Comparison of ENCODE assay signal across 29 cellular contexts in genomic region chr15:101233651-101234281, GRCh38. TPM values are rescaled to one million over a fixed set of nuclear protein-coding genes. Genes with fewer than 3 reads are reported as not detected.
DNase-seq lines count a peak whose midpoint lies in the region; ATAC-seq, FAIRE-seq and TF ChIP-seq lines count a peak whose summit lies in the region.
"Had no signal": no experiment of that assay in that cellular context is flagged by ENCODE, and none has a peak within 500 bp of the region (broad histone marks: within the 10 kb centered on the region; RNA-seq: fewer than 3 reads in every experiment).

No MANE protein-coding gene starts in this region.

- no peak overlapping the region for H2BK5ac ChIP-seq in IMR-90 (ENCODE audit: low read depth, low read length, poor library complexity, severe bottlenecking)
- H2BK5ac ChIP-seq in H1 (ENCODE audit: low read depth, low read length): no peak overlapping the region

- H3K56ac ChIP-seq in IMR-90 (ENCODE audit: extremely low read depth, insufficient read depth, low read length) (no peak overlapping the region), H1 (replicated peaks; ENCODE audit: insufficient read length, low read depth, low read length) (no peak overlapping the region)

- H2AK9ac ChIP-seq in IMR-90 (replicated peaks; ENCODE audit: low read depth, low read length, poor library complexity): no peak overlapping the region

- FAIRE-seq in H1 (lab: Jason Lieb, UNC): no peak
- FAIRE-seq: colon, RCC 7860, TTC549, urothelium cell line had no signal

- no TSS peak for BruUV-seq in IMR-90 (replicated peaks; lab: Mats Ljungman, UMichigan)

- H3K79me1 ChIP-seq in IMR-90 (ENCODE audit: low read depth in 1 of 2, low read length in 2 of 2) (peaks cover 9 to 57% of the 10 kb centered on the region in 2 experiments; a peak in 3 of 4 replicates), H1 (ENCODE audit: low read depth, low read length) (peaks cover 22% of the 10 kb centered on the region)

- TF ChIP-seq CTCF in IMR-90 (conservative IDR thresholded peaks at IDR 0.05; ENCODE audit: low read depth, low read length) (no peak), H1 (IDR thresholded peaks at IDR 0.05; ENCODE audit: control extremely low read depth in 1 of 3, insufficient read depth in 1 of 3, low read depth in 1 of 3, low read length in 3 of 3) (no peak), neutrophil (IDR thresholded peaks at IDR 0.05) (no peak)

- H2AK5ac ChIP-seq in IMR-90 (ENCODE audit: low read depth, low read length): no peak overlapping the region
- no peak overlapping the region for H2AK5ac ChIP-seq in H1 (ENCODE audit: low read depth, low read length)

- DNase-seq in NOMO-1 treated with DMSO at 0.1 percent for 48 hours (lab: John Stamatoyannopoulos, UW; ENCODE audit: unreplicated experiment) (peak; percentile 36), NOMO-1 treated with dmso at 0.1 percent for 144 hours (lab: John Stamatoyannopoulos, UW; ENCODE audit: unreplicated experiment) (no peak), IMR-90 (no peak), H1 (ENCODE audit: low read depth in 1 of 2, low spot score in 2 of 2) (no peak), NCI-H1092 (lab: John Stamatoyannopoulos, UW) (no peak), DMS53 (lab: John Stamatoyannopoulos, UW) (no peak)
- DNase-seq: activated CD4-positive, CD25-positive, alpha-beta regulatory T cell treated with anti-CD3 and anti-CD28 coated beads, Interleukin-2, amount 50 U/mL, for 72 hours; activated T-cell treated with anti-CD3 and anti-CD28 coated beads, Interleukin-2, amount 50 U/mL, for 4 hours; amniotic stem cell; Calu3; effector CD8-positive, alpha-beta T cell; erythroblast; foreskin fibroblast; GM23248; NCI-H1105; NCI-H187 treated with DMSO at 0.1 percent for 48 hours; NCI-H226; NCI-H69; sigmoid colon; stimulated activated naive CD4-positive, alpha-beta T cell had no signal

- H3K79me2 ChIP-seq in H1 (ENCODE audit: control insufficient read depth in 1 of 2, insufficient read depth in 2 of 2, low read length in 2 of 2): peaks cover 14 to 93% of the 10 kb centered on the region in 2 experiments

- H3K4me1 ChIP-seq in IMR-90 (ENCODE audit: control insufficient read depth, insufficient read depth, low read length) (peaks cover 4% of the 10 kb centered on the region), H1 (replicated peaks in 1 of 4; ENCODE audit: control insufficient read depth in 3 of 4, insufficient read depth in 4 of 4, low read length in 3 of 4) (peaks cover 0 to 4% (median under 1%) of the 10 kb centered on the region in 4 experiments; a peak in 2 of 7 replicates), neutrophil (ENCODE audit: control insufficient read depth in 1 of 2, insufficient read depth in 1 of 2, low read depth in 1 of 2, low read length in 1 of 2) (peaks cover 77 to 88% of the 10 kb centered on the region in 2 experiments)
- H3K4me1 ChIP-seq: SJSA1 had no signal

- H3K9me1 ChIP-seq in IMR-90 (ENCODE audit: insufficient read depth, low read length): peaks cover 17% of the 10 kb centered on the region

- H3K23ac ChIP-seq in IMR-90 (ENCODE audit: low read depth, low read length) (no peak overlapping the region), H1 (ENCODE audit: insufficient read length) (no peak overlapping the region)

- H3K9ac ChIP-seq in IMR-90 (ENCODE audit: low read depth, low read length): no peak overlapping the region
- H3K9ac ChIP-seq in H1 (replicated peaks in 1 of 4; ENCODE audit: extremely low read depth in 1 of 4, low read depth in 3 of 4, low read length in 3 of 4): no peak overlapping the region
- H3K9ac ChIP-seq: GM23248 had no signal

- dilution Hi-C loops in IMR-90 (cut with HindIII; ENCODE audit: low sequenced_read_pairs, unreplicated experiment): no loop called here

- H2AFZ ChIP-seq in IMR-90 (replicated peaks; ENCODE audit: low read length, poor library complexity): no peak overlapping the region
- H2AFZ ChIP-seq in H1 (ENCODE audit: low read length): no peak overlapping the region
- H2AFZ ChIP-seq: GM23248 had no signal

- H3K14ac ChIP-seq in IMR-90 (replicated peaks; ENCODE audit: low read depth, low read length) (no peak overlapping the region), H1 (ENCODE audit: insufficient read length) (no peak overlapping the region)

- H3K9me3 ChIP-seq in IMR-90 (ENCODE audit: control insufficient read depth, insufficient read depth, low read length): no peaks in the 10 kb centered on the region
- H3K9me3 ChIP-seq in H1 (ENCODE audit: insufficient read depth in 2 of 2, low read depth in 1 of 2, low read length in 1 of 2): no peaks in the 10 kb centered on the region
- no peaks in the 10 kb centered on the region for H3K9me3 ChIP-seq in neutrophil
- H3K9me3 ChIP-seq: sigmoid colon, SJSA1 had no signal

- 100% methylated on average over 3 of the region's 5 CpGs; no CpG with 5 or more reads in 1 of the 2 experiments for WGBS in IMR-90 (ENCODE audit: extremely low coverage in 2 of 2, insufficient read length in 1 of 2), 2 experiments
- WGBS in H1 (ENCODE audit: extremely low coverage in 1 of 2, insufficient coverage in 1 of 2, insufficient read length in 1 of 2, insufficient replicate concordance in 2 of 2, low coverage in 1 of 2, low lambda C conversion rate in 2 of 2, missing lambda C conversion rate in 1 of 2), 2 experiments: 96% methylated on average over 5 of the region's 5 CpGs; no CpG with 5 or more reads in 1 of the 2 experiments

- H3K27ac ChIP-seq in IMR-90 (ENCODE audit: insufficient read depth, low read length) (no peak overlapping the region), H1 (ENCODE audit: low read depth, low read length) (no peak overlapping the region), neutrophil (peak overlapping the region; percentile 97)
- H3K27ac ChIP-seq: 22Rv1, GM23248, sigmoid colon, SJSA1 had no signal

- H3K23me2 ChIP-seq in H1 (ENCODE audit: low read depth, low read length): no peaks in the 10 kb centered on the region

- H2BK120ac ChIP-seq in IMR-90 (ENCODE audit: low read depth, low read length) (no peak overlapping the region), H1 (replicated peaks; ENCODE audit: low read depth, low read length) (no peak overlapping the region)

- POLR2A ChIA-PET in IMR-90 (lab: Charles Lee; ENCODE audit: unreplicated experiment) (no interaction called here), H1 (lab: Charles Lee; ENCODE audit: partially characterized antibody) (no interaction called here)

- CTCF ChIA-PET in IMR-90 (lab: Yijun Ruan, JAX): interaction anchor here (0.6 kb wide), 1 partner anchor 248 kb away, joined by 5 read pairs; no protein-coding TSS in a partner anchor
- CTCF ChIA-PET in H1 (lab: Charles Lee; ENCODE audit: partially characterized antibody): interaction anchor here (0.6 to 2.1 kb wide), 3 partner anchors 12 to 191 kb away, joined by 3 to 10 read pairs (median 5); no protein-coding TSS in a partner anchor

- H2BK12ac ChIP-seq in H1 (ENCODE audit: low read depth, low read length): no peak overlapping the region

- H4K5ac ChIP-seq in IMR-90 (ENCODE audit: low read depth, low read length): no peak overlapping the region
- no peak overlapping the region for H4K5ac ChIP-seq in H1 (ENCODE audit: insufficient read length, low read depth, low read length)

- H3K4me3 ChIP-seq in IMR-90 (ENCODE audit: insufficient read depth, low read depth, low read length) (no peak overlapping the region), H1 (ENCODE audit: extremely low read depth in 1 of 4, insufficient read depth in 2 of 4, low read depth in 3 of 4, low read length in 4 of 4) (no peak overlapping the region), neutrophil (ENCODE audit: low read depth in 1 of 2, low read length in 1 of 2) (no peak overlapping the region)
- H3K4me3 ChIP-seq: GM23248, lung, sigmoid colon, SJSA1 had no signal

- TF ChIP-seq RAD21 in IMR-90 (IDR thresholded peaks at IDR 0.05; ENCODE audit: low read length) (no peak), H1 (IDR thresholded peaks at IDR 0.05 in 1 of 2, conservative IDR thresholded peaks at IDR 0.05 in 1 of 2; ENCODE audit: low read depth in 2 of 2, low read length in 2 of 2) (no peak)

- no peak for TF ChIP-seq EP300 in H1 (IDR thresholded peaks at IDR 0.05; ENCODE audit: borderline replicate concordance in 1 of 2, low read depth in 2 of 2, low read length in 2 of 2)

- intact Hi-C loops in IMR-90 (cut with micrococcal nuclease): no loop called here

- H3K4ac ChIP-seq in IMR-90 (ENCODE audit: low read depth, low read length) (no peak overlapping the region), H1 (replicated peaks; ENCODE audit: insufficient read length, low read depth, low read length) (no peak overlapping the region)

- no peak overlapping the region for H4K8ac ChIP-seq in IMR-90 (ENCODE audit: low read depth in 2 of 2, low read length in 2 of 2)
- no peak overlapping the region for H4K8ac ChIP-seq in H1 (ENCODE audit: extremely low read depth, insufficient read depth, low read length)

- H2BK20ac ChIP-seq in IMR-90 (ENCODE audit: low read depth, low read length) (no peak overlapping the region), H1 (ENCODE audit: low read length) (no peak overlapping the region)

- H3K4me2 ChIP-seq in IMR-90 (ENCODE audit: low read depth, low read length): no peak overlapping the region
- H3K4me2 ChIP-seq in H1 (ENCODE audit: insufficient read depth in 1 of 2, low read depth in 2 of 2, low read length in 2 of 2): no peak overlapping the region

- in situ Hi-C loops in IMR-90 (cut with MboI; ENCODE audit: low sequenced_read_pairs): no loop called here

- H3K27me3 ChIP-seq in IMR-90 (ENCODE audit: control insufficient read depth, insufficient read depth, low read length) (no peaks in the 10 kb centered on the region), H1 (replicated peaks in 1 of 4; ENCODE audit: control insufficient read depth in 3 of 4, extremely low read depth in 1 of 4, insufficient read depth in 3 of 4, low read length in 3 of 4) (no peaks in the 10 kb centered on the region), neutrophil (no peaks in the 10 kb centered on the region)
- H3K27me3 ChIP-seq: sigmoid colon, SJSA1 had no signal

- no peak for ATAC-seq in IMR-90 (ENCODE audit: low read depth)
- ATAC-seq in HG02623 (IDR thresholded peaks at IDR 0.05; ENCODE audit: unreplicated experiment): no peak
- ATAC-seq: activated T-cell treated with anti-CD3 and anti-CD28 coated beads, Interleukin-2, amount 50 U/mL, for 4 hours had no signal

- TF ChIP-seq POLR2A in IMR-90 (IDR thresholded peaks at IDR 0.05; ENCODE audit: low read depth, low read length) (no peak), H1 (IDR thresholded peaks at IDR 0.05; ENCODE audit: control extremely low read depth in 1 of 2, low read depth in 2 of 2, low read length in 2 of 2) (no peak)

- H3K36me3 ChIP-seq in IMR-90 (ENCODE audit: control insufficient read depth, insufficient read depth, low read length) (peaks cover 25% of the 10 kb centered on the region), H1 (ENCODE audit: control insufficient read depth in 2 of 4, insufficient read depth in 4 of 4, low read length in 3 of 4) (peaks cover 0 to 18% (median 8%) of the 10 kb centered on the region in 4 experiments; a peak in 4 of 8 replicates), neutrophil (peaks cover 31% of the 10 kb centered on the region)

- H2BK15ac ChIP-seq in IMR-90 (ENCODE audit: low read depth, low read length) (no peak overlapping the region), H1 (ENCODE audit: low read length) (no peak overlapping the region)

- peaks cover 87% of the 10 kb centered on the region for H4K20me1 ChIP-seq in IMR-90 (ENCODE audit: insufficient read depth, low read length)
- H4K20me1 ChIP-seq in H1 (replicated peaks in 1 of 2; ENCODE audit: control insufficient read depth in 1 of 2, insufficient read depth in 2 of 2, low read length in 2 of 2): peaks cover 9 to 16% of the 10 kb centered on the region in 2 experiments

- H4K91ac ChIP-seq in IMR-90 (ENCODE audit: insufficient read depth, low read depth, low read length) (no peak overlapping the region), H1 (replicated peaks; ENCODE audit: insufficient read length, low read length) (no peak overlapping the region)

- H3K18ac ChIP-seq in IMR-90 (ENCODE audit: low read depth, low read length) (no peak overlapping the region), H1 (ENCODE audit: extremely low read depth, low read length) (no peak overlapping the region)

RNA-seq across cellular contexts. Expression of gene CHSY1, which starts 18.1 kb away (rescaled TPM):
- 53.2 and 55.3 TPM in 2 replicates for total RNA-seq in IMR-90 (2012; rRNA removed)
- polyA plus RNA-seq in IMR-90 (2012; rRNA removed): 40.5 and 40.9 TPM in 2 replicates
- polyA plus RNA-seq in IMR-90 (2012; cell fraction: cytosol; rRNA removed): 12.6 and 25.0 TPM in 2 replicates
- polyA plus RNA-seq in IMR-90 (2012; cell fraction: nucleus; rRNA removed; ENCODE audit: low replicate concordance): 7.3 and 45.0 TPM in 2 replicates
- total RNA-seq in H1 (2021; fragmentation: NEBNext Ultra II Directional; extraction: Animal tissue kit (Norgen Biotek cat#: 25700)): 60.3 and 60.7 TPM in 2 replicates
- polyA plus RNA-seq in H1 (2011; rRNA removed): 15.5 and 24.9 TPM in 2 replicates
- 22.3 TPM for polyA plus RNA-seq in H1 (2011; cell fraction: cytosol; rRNA removed)
- polyA plus RNA-seq in H1 (2011; cell fraction: nucleus; rRNA removed): 14.3 TPM
- 29.7 to 40.6 TPM (median 32.7 TPM) in 4 replicates for polyA plus RNA-seq in H1 (2012, experiment 1 of 2)
- 5.0 TPM for polyA plus RNA-seq in H1 (2012, experiment 2 of 2)
- polyA plus RNA-seq in H1 (2013, experiment 1 of 2): 66.9 TPM
- polyA plus RNA-seq in H1 (2013, experiment 2 of 2): 67.9 TPM
- polyA minus RNA-seq in H1 (2011; rRNA and poly(A)+ RNA removed): 33.5 and 40.4 TPM in 2 replicates
- polyA minus RNA-seq in H1 (2011; cell fraction: cytosol; rRNA and poly(A)+ RNA removed): 26.6 TPM
- 25.8 TPM for polyA minus RNA-seq in H1 (2011; cell fraction: nucleus; rRNA and poly(A)+ RNA removed)

RNA-seq across cellular contexts. Expression of gene SELENOS, which starts 43.5 kb away (rescaled TPM):
- total RNA-seq in IMR-90 (2012; rRNA removed): 39.8 and 67.5 TPM in 2 replicates
- polyA plus RNA-seq in IMR-90 (2012; rRNA removed) (73.9 and 77.1 TPM in 2 replicates), H1 (2011; rRNA removed) (31.0 and 45.1 TPM in 2 replicates)
- polyA plus RNA-seq in IMR-90 (2012; cell fraction: cytosol; rRNA removed): 61.9 and 89.3 TPM in 2 replicates
- polyA plus RNA-seq in IMR-90 (2012; cell fraction: nucleus; rRNA removed; ENCODE audit: low replicate concordance): 72.4 and 84.7 TPM in 2 replicates
- 45.2 and 46.0 TPM in 2 replicates for total RNA-seq in H1 (2021; fragmentation: NEBNext Ultra II Directional; extraction: Animal tissue kit (Norgen Biotek cat#: 25700))
- polyA plus RNA-seq in H1 (2011; cell fraction: cytosol; rRNA removed): 51.7 TPM
- polyA plus RNA-seq in H1 (2011; cell fraction: nucleus; rRNA removed): 16.3 TPM
- 33.4 to 41.9 TPM (median 36.8 TPM) in 4 replicates for polyA plus RNA-seq in H1 (2012, experiment 1 of 2)
- polyA plus RNA-seq in H1 (2012, experiment 2 of 2): 35.5 TPM
- 61.0 TPM for polyA plus RNA-seq in H1 (2013, experiment 1 of 2)
- polyA plus RNA-seq in H1 (2013, experiment 2 of 2): 78.8 TPM
- polyA minus RNA-seq in H1 (2011; rRNA and poly(A)+ RNA removed): 16.3 and 16.9 TPM in 2 replicates
- polyA minus RNA-seq in H1 (2011; cell fraction: cytosol; rRNA and poly(A)+ RNA removed): 5.7 TPM
- 17.3 TPM for polyA minus RNA-seq in H1 (2011; cell fraction: nucleus; rRNA and poly(A)+ RNA removed)
